26 cellular contexts compared by ENCODE assay signal in genomic region chr3:82409842-82410241, GRCh38.
"Had no signal": no experiment of that assay in that cellular context is flagged by ENCODE, and none has a peak within 500 bp of the region (broad histone marks: within the 10 kb centered on the region; RNA-seq: fewer than 3 reads in every experiment).

No MANE protein-coding gene starts in this region.

- FAIRE-seq: colon, endometrium, endothelial cell of umbilical vein, frontal cortex had no signal

- H3K4me3 Mint-ChIP-seq: dendritic cell treated with granulocyte-macrophage colony-stimulating factor and Interleukin-4, amounts not matched to agents 40 ng/mL and 50 ng/mL, for 4 days; effector memory CD8-positive, alpha-beta T cell; endodermal cell had no signal

- H3K9me3 Mint-ChIP-seq: endodermal cell had no signal

- ATAC-seq: effector memory CD8-positive, alpha-beta T cell; esophagus mucosa; foreskin keratinocyte; gastrocnemius medialis; gastroesophageal sphincter; heart left ventricle; heart right ventricle had no signal

- H3K27ac Mint-ChIP-seq: dendritic cell treated with granulocyte-macrophage colony-stimulating factor and Interleukin-4, amounts not matched to agents 40 ng/mL and 50 ng/mL, for 4 days; effector memory CD8-positive, alpha-beta T cell; endodermal cell had no signal

- DNase-seq: colonic mucosa; cortex of kidney; dermis blood vessel endothelial cell; dorsolateral prefrontal cortex; effector CD4-positive, alpha-beta T cell; effector CD8-positive, alpha-beta T cell; effector memory CD4-positive, alpha-beta T cell; effector memory CD8-positive, alpha-beta T cell; endodermal cell; erythroblast; esophagus squamous epithelium; foreskin fibroblast; foreskin keratinocyte; foreskin melanocyte; gastrocnemius medialis; glutamatergic neuron; head of caudate nucleus; heart left ventricle; heart right ventricle had no signal

- H3K27me3 Mint-ChIP-seq: dendritic cell treated with granulocyte-macrophage colony-stimulating factor and Interleukin-4, amounts not matched to agents 40 ng/mL and 50 ng/mL, for 4 days; effector memory CD8-positive, alpha-beta T cell had no signal

- H3K4me1 Mint-ChIP-seq: endodermal cell had no signal
